In the genomic region with DNA sequence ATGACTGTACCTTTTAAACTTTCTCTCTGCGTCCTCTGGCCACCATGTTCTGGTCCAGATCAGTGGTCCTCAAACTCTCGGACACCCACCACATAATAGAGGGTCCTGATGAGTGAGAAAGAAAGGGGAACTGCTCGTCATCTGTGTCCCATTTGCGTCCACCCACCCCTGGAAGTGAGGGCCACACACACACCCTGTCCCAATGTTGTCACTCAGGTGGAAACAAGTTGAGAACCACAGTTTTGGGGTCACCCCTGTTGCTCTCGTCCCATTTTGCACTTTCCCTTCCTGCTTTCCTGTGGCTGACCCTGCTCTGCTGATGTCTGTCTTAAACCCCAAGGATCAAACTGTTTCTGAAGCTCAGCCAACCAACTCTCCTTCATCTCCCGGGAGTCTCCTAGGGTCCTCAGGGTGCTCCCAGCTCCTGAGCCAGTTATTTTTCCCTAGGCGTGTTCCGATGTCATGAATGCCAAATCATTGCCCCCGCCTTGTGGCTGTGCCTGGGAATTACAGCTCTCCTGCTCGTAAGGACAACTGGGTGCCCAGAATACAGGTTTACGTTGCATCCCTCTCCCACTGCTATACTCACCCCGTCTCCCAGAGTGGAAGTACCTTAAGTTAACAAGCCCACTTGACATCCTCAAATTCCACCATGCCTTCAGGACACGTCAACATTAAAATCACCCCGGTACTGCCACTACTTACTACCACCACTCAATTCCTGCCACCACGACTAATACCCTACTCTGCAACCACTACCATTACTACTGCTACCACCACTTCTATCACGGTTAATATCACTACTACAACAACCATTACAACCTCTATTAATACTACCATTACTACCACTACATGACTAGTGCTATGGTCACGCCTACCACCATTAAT, we compare ENCODE assay signal across 8 cellular contexts. TPM values are rescaled to one million over a fixed set of nuclear protein-coding genes. Genes with fewer than 3 reads are reported as not detected.
DNase-seq lines count a peak whose midpoint lies in the region; ATAC-seq, FAIRE-seq and TF ChIP-seq lines count a peak whose summit lies in the region.
"Had no signal": no experiment of that assay in that cellular context is flagged by ENCODE, and none has a peak within 500 bp of the region (broad histone marks: within the 10 kb centered on the region; RNA-seq: fewer than 3 reads in every experiment).

No MANE protein-coding gene starts in this region.

- no peak overlapping the region for H3K27ac ChIP-seq in endothelial cell of umbilical vein (ENCODE audit: insufficient read depth, low read depth, low read length)
- H3K27ac ChIP-seq: skin epidermis had no signal

- H3K79me2 ChIP-seq in endothelial cell of umbilical vein (ENCODE audit: control insufficient read depth, insufficient read depth, low read length) = no peaks in the 10 kb centered on the region

- H3K27me3 Mint-ChIP-seq in T-helper 2 cell treated with Interferon-gamma antibody and Interleukin-4, amounts not matched to agents 5 μg/mL and 100 μg/mL, for 36 hours (ENCODE audit: low read depth) = peaks cover 3% of the 10 kb centered on the region
- H3K27me3 Mint-ChIP-seq in nephron (ENCODE audit: low read depth) = peaks cover 12% of the 10 kb centered on the region

- peaks cover under 1% of the 10 kb centered on the region for H3K36me3 Mint-ChIP-seq in T-helper 2 cell treated with Interferon-gamma antibody and Interleukin-4, amounts not matched to agents 5 μg/mL and 100 μg/mL, for 36 hours (ENCODE audit: low read depth)
- H3K36me3 Mint-ChIP-seq in nephron (ENCODE audit: low read depth) = no peaks in the 10 kb centered on the region

- peaks cover 44% of the 10 kb centered on the region for H3K4me1 Mint-ChIP-seq in T-helper 2 cell treated with Interferon-gamma antibody and Interleukin-4, amounts not matched to agents 5 μg/mL and 100 μg/mL, for 36 hours (ENCODE audit: low read depth)
- H3K4me1 Mint-ChIP-seq in nephron = no peaks in the 10 kb centered on the region

- DNase-seq in NB4 (ENCODE audit: low read depth) = peak; percentile 35
- DNase-seq in T-helper 2 cell treated with Interferon-gamma antibody and Interleukin-4, amounts not matched to agents 5 μg/mL and 100 μg/mL, for 36 hours (ENCODE audit: low spot score) = peak; percentile 36
- peak; percentile 61 for DNase-seq in endothelial cell of umbilical vein (ENCODE audit: low read depth, low spot score)

- FAIRE-seq in endothelial cell of umbilical vein (lab: Jason Lieb, UNC) = no peak

- H3K9me3 Mint-ChIP-seq in T-helper 2 cell treated with Interferon-gamma antibody and Interleukin-4, amounts not matched to agents 5 μg/mL and 100 μg/mL, for 36 hours = no peaks in the 10 kb centered on the region
- H3K9me3 Mint-ChIP-seq in nephron = no peaks in the 10 kb centered on the region

- H3K4me3 ChIP-seq in NB4 (ENCODE audit: low read depth, low read length) (no peak overlapping the region), endothelial cell of umbilical vein (replicated peaks in 1 of 3; ENCODE audit: insufficient read depth in 1 of 3, low read depth in 1 of 3, low read length in 3 of 3) (no peak overlapping the region)
- H3K4me3 ChIP-seq: skin epidermis had no signal

- no peak overlapping the region for H3K4me2 ChIP-seq in endothelial cell of umbilical vein (ENCODE audit: insufficient read depth, low read length)

- POLR2A ChIA-PET in endothelial cell of umbilical vein (lab: Charles Lee) = interaction anchor here (0.6 kb wide), 1 partner anchor 123 kb away, joined by 3 read pairs; no protein-coding TSS in a partner anchor

- H3K4me3 Mint-ChIP-seq in T-helper 2 cell treated with Interferon-gamma antibody and Interleukin-4, amounts not matched to agents 5 μg/mL and 100 μg/mL, for 36 hours = no peak overlapping the region
- H3K4me3 Mint-ChIP-seq in nephron = no peak overlapping the region

- TF ChIP-seq POLR2A in NB4 (IDR thresholded peaks at IDR 0.05; ENCODE audit: extremely low read depth, insufficient read length) = no peak
- TF ChIP-seq POLR2A in endothelial cell of umbilical vein (IDR thresholded peaks at IDR 0.05; ENCODE audit: low read depth, low read length) = no peak

- no peak for ATAC-seq in GM19351 (IDR thresholded peaks at IDR 0.05; ENCODE audit: unreplicated experiment)
- ATAC-seq in GM21515 (IDR thresholded peaks at IDR 0.05; ENCODE audit: unreplicated experiment) = no peak

- intact Hi-C loops in endothelial cell of umbilical vein (cut with micrococcal nuclease) = loop anchor here (1.0 to 5.0 kb wide), 4 partner anchors 70 to 244 kb away; no protein-coding TSS in a partner anchor

- no peaks in the 10 kb centered on the region for H3K4me1 ChIP-seq in endothelial cell of umbilical vein (ENCODE audit: control insufficient read depth, extremely low read depth, insufficient read depth, low read length)

- no peak overlapping the region for H2AFZ ChIP-seq in endothelial cell of umbilical vein (ENCODE audit: low read depth, low read length)

- H3K9me3 ChIP-seq in endothelial cell of umbilical vein (replicated peaks; ENCODE audit: control insufficient read depth, insufficient read depth, low read length) = no peaks in the 10 kb centered on the region

- CTCF ChIA-PET in endothelial cell of umbilical vein (lab: Charles Lee) = interaction anchor here (0.6 to 3.4 kb wide), 45 partner anchors 8 to 397 kb away, joined by 3 to 128 read pairs (median 5); a partner anchor contains a TSS

- dilution Hi-C loops in endothelial cell of umbilical vein (cut with MboI; ENCODE audit: extremely low pct_ligation_motif_present, low sequenced_read_pairs) = no loop called here

- no peaks in the 10 kb centered on the region for H3K9me1 ChIP-seq in endothelial cell of umbilical vein (replicated peaks; ENCODE audit: control insufficient read depth, extremely low read depth, insufficient read depth, low read length)

- H3K27ac Mint-ChIP-seq in T-helper 2 cell treated with Interferon-gamma antibody and Interleukin-4, amounts not matched to agents 5 μg/mL and 100 μg/mL, for 36 hours = no peak overlapping the region
- peak overlapping the region in 1 of 3 experiments; percentile 28 for H3K27ac Mint-ChIP-seq in nephron

- no peaks in the 10 kb centered on the region for H3K27me3 ChIP-seq in endothelial cell of umbilical vein (ENCODE audit: control insufficient read depth in 2 of 2, insufficient read depth in 2 of 2, low read length in 2 of 2)

- H4K20me1 ChIP-seq in endothelial cell of umbilical vein (replicated peaks; ENCODE audit: control insufficient read depth, extremely low read depth, insufficient read depth, low read length) = no peaks in the 10 kb centered on the region

- BruUV-seq in endothelial cell of umbilical vein (replicated peaks; lab: Mats Ljungman, UMichigan) = no TSS peak

- TF ChIP-seq CTCF in GM12872 (IDR thresholded peaks at IDR 0.05; ENCODE audit: insufficient read depth, low read depth, low read length) = peak; percentile 81
- TF ChIP-seq CTCF in NB4 (IDR thresholded peaks at IDR 0.05; ENCODE audit: low read depth, low read length) = peak; percentile 78
- peak; percentile 73 to 80 for TF ChIP-seq CTCF in endothelial cell of umbilical vein (IDR thresholded peaks at IDR 0.05; ENCODE audit: extremely low read depth in 1 of 2, insufficient read depth in 1 of 2, low read depth in 1 of 2, low read length in 2 of 2)
- TF ChIP-seq CTCF in nephron (IDR thresholded peaks at IDR 0.05; ENCODE audit: unreplicated experiment in 3 of 3) = peak; percentile 50 to 67 (median 59)

- no peak overlapping the region for H3K9ac ChIP-seq in endothelial cell of umbilical vein (replicated peaks; ENCODE audit: extremely low read depth, insufficient read depth, low read length)

- H3K36me3 ChIP-seq in endothelial cell of umbilical vein (ENCODE audit: control insufficient read depth in 2 of 2, extremely low read depth in 1 of 2, insufficient read depth in 2 of 2, low read length in 2 of 2) = no peaks in the 10 kb centered on the region

TF ChIP-seq in endothelial cell of umbilical vein, 7 proteins besides CTCF, POLR2A, EP300 and RAD21:
- TF ChIP-seq, protein P1, sequence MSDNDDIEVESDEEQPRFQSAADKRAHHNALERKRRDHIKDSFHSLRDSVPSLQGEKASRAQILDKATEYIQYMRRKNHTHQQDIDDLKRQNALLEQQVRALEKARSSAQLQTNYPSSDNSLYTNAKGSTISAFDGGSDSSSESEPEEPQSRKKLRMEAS (IDR thresholded peaks at IDR 0.05; ENCODE audit: insufficient read depth, insufficient read length) = no peak
- TF ChIP-seq GATA2 (IDR thresholded peaks at IDR 0.05; ENCODE audit: insufficient read depth, insufficient read length, low read depth, low read length) (no peak), POLR2AphosphoS5 (IDR thresholded peaks at IDR 0.05; ENCODE audit: insufficient read depth, low read depth, low read length) (no peak)

RNA-seq across cellular contexts. Expression of a gene that starts 26.0 kb away (rescaled TPM):
- not detected in 2 replicates for total RNA-seq in endothelial cell of umbilical vein
- polyA plus RNA-seq in endothelial cell of umbilical vein = not detected in 2 replicates
- not detected in 2 replicates for polyA plus RNA-seq in endothelial cell of umbilical vein (2011; cell fraction: cytosol; rRNA removed)
- not detected in 2 replicates for polyA plus RNA-seq in endothelial cell of umbilical vein (2011; cell fraction: nucleus; rRNA removed)
- not detected in 2 replicates for polyA plus RNA-seq in endothelial cell of umbilical vein (2012)
- not detected in 2 replicates for polyA minus RNA-seq in endothelial cell of umbilical vein
- polyA minus RNA-seq in endothelial cell of umbilical vein (2011; cell fraction: cytosol; rRNA and poly(A)+ RNA removed) = not detected
- not detected in 2 replicates for polyA minus RNA-seq in endothelial cell of umbilical vein (2011; cell fraction: nucleus; rRNA and poly(A)+ RNA removed)
